In the genomic region with DNA sequence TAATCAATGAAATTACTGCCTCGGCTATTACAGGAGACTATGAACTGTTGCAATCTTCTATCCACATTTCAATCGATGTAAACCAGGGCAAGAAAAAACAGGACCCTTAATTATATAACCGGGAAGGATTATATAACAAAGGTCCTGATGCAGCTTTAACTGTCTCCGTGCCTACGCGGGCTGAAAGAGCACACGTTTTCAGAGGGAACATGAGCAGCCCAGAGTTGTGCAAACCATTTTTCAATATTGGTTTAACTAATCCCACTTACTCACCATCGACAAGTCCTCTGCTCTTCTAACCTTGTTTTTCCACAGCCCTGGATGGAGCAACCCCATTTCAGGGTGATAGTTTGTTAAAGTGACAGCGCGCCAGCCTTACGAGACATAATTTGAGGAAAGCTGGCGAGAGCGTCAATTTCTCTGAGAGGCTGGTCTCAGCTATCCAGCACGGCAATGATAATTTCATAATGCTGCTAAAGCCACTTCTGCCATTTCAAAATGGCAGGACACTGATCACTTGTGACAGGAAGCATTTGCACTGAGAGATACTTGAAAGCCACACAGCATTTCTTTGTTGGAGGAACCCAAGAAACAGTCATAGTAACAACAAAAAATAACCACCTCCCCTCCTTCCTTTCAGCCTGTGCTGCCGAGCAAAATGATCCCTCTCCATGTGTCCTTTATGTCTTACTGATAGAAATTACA, we compare ENCODE assay signal across 16 cellular contexts.
"Had no signal": no experiment of that assay in that cellular context is flagged by ENCODE, and none has a peak within 500 bp of the region (broad histone marks: within the 10 kb centered on the region; RNA-seq: fewer than 3 reads in every experiment).

No MANE protein-coding gene starts in this region.

- H3K27me3 Mint-ChIP-seq: activated B cell treated with CpG ODN at 0.5 μM for 24 hours; activated CD4-positive, alpha-beta T cell treated with anti-CD3 and anti-CD28 coated beads, Interleukin-2, amount 10 ng/mL, durations not matched to agents 24 days and 14 days; activated naive CD4-positive, alpha-beta T cell treated with anti-CD3 and anti-CD28 coated beads, Interleukin-2, amount 10 ng/mL, durations not matched to agents 7 days and 5 days; central memory CD8-positive, alpha-beta T cell; effector memory CD8-positive, alpha-beta T cell; naive thymus-derived CD4-positive, alpha-beta T cell had no signal

- H3K4me3 Mint-ChIP-seq: activated B cell treated with CpG ODN at 0.5 μM for 24 hours; activated CD4-positive, alpha-beta T cell treated with anti-CD3 and anti-CD28 coated beads, Interleukin-2, amount 10 ng/mL, durations not matched to agents 24 days and 14 days; activated naive CD4-positive, alpha-beta T cell treated with anti-CD3 and anti-CD28 coated beads, Interleukin-2, amount 10 ng/mL, durations not matched to agents 7 days and 5 days; central memory CD8-positive, alpha-beta T cell; effector memory CD8-positive, alpha-beta T cell; naive thymus-derived CD4-positive, alpha-beta T cell; T-helper 1 cell treated with Interleukin-12 subunit alpha and Interleukin-12 subunit beta and Interleukin-4 antibody, amounts not matched to agents 30 μg/mL and 1 μg/mL, for 36 hours had no signal

- H3K36me3 ChIP-seq: lower lobe of right lung had no signal

- H3K9me3 Mint-ChIP-seq: activated B cell treated with CpG ODN at 0.5 μM for 24 hours; activated CD4-positive, alpha-beta T cell treated with anti-CD3 and anti-CD28 coated beads, Interleukin-2, amount 10 ng/mL, durations not matched to agents 24 days and 14 days; central memory CD8-positive, alpha-beta T cell; effector memory CD8-positive, alpha-beta T cell; T-helper 1 cell treated with Interleukin-12 subunit alpha and Interleukin-12 subunit beta and Interleukin-4 antibody, amounts not matched to agents 30 μg/mL and 1 μg/mL, for 36 hours had no signal

- H3K27me3 ChIP-seq: body of pancreas, tibial nerve had no signal

- H3K27ac ChIP-seq: body of pancreas, epithelial cell of prostate, lower lobe of right lung, tibial nerve had no signal

- ATAC-seq: body of pancreas; effector memory CD8-positive, alpha-beta T cell; lower lobe of right lung; naive thymus-derived CD4-positive, alpha-beta T cell had no signal

- H3K4me1 Mint-ChIP-seq: activated naive CD4-positive, alpha-beta T cell treated with anti-CD3 and anti-CD28 coated beads, Interleukin-2, amount 10 ng/mL, durations not matched to agents 7 days and 5 days had no signal

- DNase-seq: activated B cell treated with CpG ODN at 0.5 μM for 24 hours; activated CD4-positive, alpha-beta T cell treated with anti-CD3 and anti-CD28 coated beads, Interleukin-2, amount 10 ng/mL, durations not matched to agents 24 days and 14 days; activated naive CD4-positive, alpha-beta T cell treated with anti-CD3 and anti-CD28 coated beads, Interleukin-2, amount 10 ng/mL, durations not matched to agents 7 days and 5 days; amniotic stem cell; body of pancreas; effector memory CD8-positive, alpha-beta T cell; hippocampal formation; lower lobe of right lung; naive thymus-derived CD4-positive, alpha-beta T cell; occipital lobe; stimulated activated CD4-positive, alpha-beta T cell treated with anti-CD3 and anti-CD28 coated beads, Interleukin-4, amount 100 ng/mL, for 4 hours had no signal

- H3K4me3 ChIP-seq: body of pancreas, lower lobe of right lung, tibial nerve had no signal

- H3K9me3 ChIP-seq: body of pancreas, lower lobe of right lung had no signal

- H3K27ac Mint-ChIP-seq: activated B cell treated with CpG ODN at 0.5 μM for 24 hours; activated CD4-positive, alpha-beta T cell treated with anti-CD3 and anti-CD28 coated beads, Interleukin-2, amount 10 ng/mL, durations not matched to agents 24 days and 14 days; activated naive CD4-positive, alpha-beta T cell treated with anti-CD3 and anti-CD28 coated beads, Interleukin-2, amount 10 ng/mL, durations not matched to agents 7 days and 5 days; activated T-helper 2 cell treated with anti-CD3 and anti-CD28 coated beads, Interferon-gamma antibody, Interleukin-2, Interleukin-4, amounts not matched to agents 10 μg/mL and 5 μg/mL and 100 μg/mL, durations not matched to agents 14 hours and 24 hours and 36 hours; effector memory CD8-positive, alpha-beta T cell; T-helper 1 cell treated with Interleukin-12 subunit alpha and Interleukin-12 subunit beta and Interleukin-4 antibody, amounts not matched to agents 30 μg/mL and 1 μg/mL, for 36 hours had no signal
